Comparison of ENCODE assay signal across 8 cellular contexts in genomic region chr17:75504347-75505151, GRCh38. TPM values are rescaled to one million over a fixed set of nuclear protein-coding genes. Genes with fewer than 3 reads are reported as not detected.
DNase-seq lines count a peak whose midpoint lies in the region; ATAC-seq, FAIRE-seq and TF ChIP-seq lines count a peak whose summit lies in the region.

No MANE protein-coding gene starts in this region.

- H3K4me1 ChIP-seq in A549 (peaks cover 14% of the 10 kb centered on the region), lung (ENCODE audit: control insufficient read depth in 2 of 2, insufficient read depth in 2 of 2, low read length in 2 of 2) (peaks cover 0 to 9% of the 10 kb centered on the region in 2 donors)

- TF ChIP-seq CTCF in A549 (IDR thresholded peaks at IDR 0.05) (peak; percentile 67), GM12875 (IDR thresholded peaks at IDR 0.05; ENCODE audit: borderline replicate concordance, insufficient read depth, low read depth, low read length) (peak; percentile 84), RWPE1 (conservative IDR thresholded peaks at IDR 0.05; ENCODE audit: low read depth) (peak; percentile 73), brain microvascular endothelial cell (IDR thresholded peaks at IDR 0.05; ENCODE audit: low read depth, low read length, missing control alignments) (peak; percentile 79), lung (IDR thresholded peaks at IDR 0.05; ENCODE audit: control extremely low read depth, extremely low read depth) (peak; percentile 38)

- no peak for FAIRE-seq in A549 (lab: Jason Lieb, UNC)

- H3K9me3 ChIP-seq in A549, result no peaks in the 10 kb centered on the region
- no peaks in the 10 kb centered on the region for H3K9me3 ChIP-seq in lung (ENCODE audit: control insufficient read depth in 2 of 2, insufficient read depth in 1 of 2, low read length in 1 of 2)

- H3K27me3 ChIP-seq in brain microvascular endothelial cell (replicated peaks), result no peaks in the 10 kb centered on the region
- H3K27me3 ChIP-seq in lung (ENCODE audit: control insufficient read depth, insufficient read depth), result no peaks in the 10 kb centered on the region

- DNase-seq in A549 (ENCODE audit: low read depth in 1 of 2, low spot score in 1 of 2) (peak; percentile 61 to 89), RWPE1 (ENCODE audit: low spot score) (peak; percentile 52), brain microvascular endothelial cell (no peak), lung (ENCODE audit: low spot score) (no peak), KBM-7 (no peak), cerebellar nuclear complex (lab: John Stamatoyannopoulos, UW) (no peak), EL (no peak)

- H3K36me3 ChIP-seq in brain microvascular endothelial cell (replicated peaks) (no peaks in the 10 kb centered on the region), lung (ENCODE audit: control insufficient read depth in 2 of 2, insufficient read depth in 2 of 2, low read length in 2 of 2) (peaks cover 0 to 74% of the 10 kb centered on the region in 2 donors)

- peak; percentile 61 to 66 for TF ChIP-seq RAD21 in A549 (conservative IDR thresholded peaks at IDR 0.05 in 1 of 2, IDR thresholded peaks at IDR 0.05 in 1 of 2)

- CTCF ChIA-PET in A549 (lab: Yijun Ruan, JAX) (interaction anchor here (0.6 to 6.4 kb wide), 41 partner anchors 9 to 583 kb away, joined by 3 to 55 read pairs (median 4); partner anchors contain the start of genes LLGL2, SMIM5, TMEM94 and TSEN54), RWPE1 (lab: Yijun Ruan, JAX) (interaction anchor here (0.6 to 2.8 kb wide), 6 partner anchors 9 to 480 kb away, joined by 3 to 13 read pairs (median 3); no protein-coding TSS in a partner anchor)

- no peak overlapping the region for H3K27ac ChIP-seq in A549
- peak overlapping the region; percentile 9; the same call in 1 of the 2 replicates for H3K27ac ChIP-seq in RWPE1
- no peak overlapping the region for H3K27ac ChIP-seq in brain microvascular endothelial cell
- H3K27ac ChIP-seq in lung (ENCODE audit: low read depth in 1 of 2, low read length in 1 of 2), result peak overlapping the region in 1 of 2 donors; percentile 2

- TF ChIP-seq EP300 in A549 (IDR thresholded peaks at IDR 0.05), result no peak

- POLR2A ChIA-PET in A549 (lab: Yijun Ruan, JAX), result interaction anchor here (1.0 kb wide), 1 partner anchor 11 kb away, joined by 3 read pairs; no protein-coding TSS in a partner anchor
- POLR2A ChIA-PET in RWPE1 (lab: Yijun Ruan, JAX; ENCODE audit: low non-redundant PET), result no interaction called here

- in situ Hi-C loops in brain microvascular endothelial cell (cut with HindIII; ENCODE audit: low pct_ligation_motif_present, low sequenced_read_pairs) (no loop called here), KBM-7 (cut with MboI; ENCODE audit: low pct_unique_long_range_greater_than_20kb, low sequenced_read_pairs) (no loop called here)

- TF ChIP-seq POLR2A in A549 (IDR thresholded peaks at IDR 0.05; ENCODE audit: low read length), result no peak

- no peak overlapping the region for H3K4me2 ChIP-seq in A549

- peak; percentile 70 to 81 for ATAC-seq in A549
- no peak for ATAC-seq in lung (ENCODE audit: insufficient read depth, low FRiP score)

- WGBS in A549 (ENCODE audit: missing lambda C conversion rate), result 64% methylated on average over 19 of the region's 32 CpGs
- WGBS in lung, 2 donors, result 79% methylated on average over 32 of the region's 32 CpGs

- H3K4me3 ChIP-seq in A549 (no peak overlapping the region), GM12875 (ENCODE audit: low read depth, low read length) (no peak overlapping the region), brain microvascular endothelial cell (ENCODE audit: low read depth, low read length) (no peak overlapping the region), lung (no peak overlapping the region)

TF ChIP-seq in A549, 52 proteins besides CTCF, POLR2A, EP300 and RAD21:
- TF ChIP-seq SMC3 (IDR thresholded peaks at IDR 0.05), result peak; percentile 71
- TF ChIP-seq HDAC2 (IDR thresholded peaks at IDR 0.05), result no peak
- TF ChIP-seq PHF8 (IDR thresholded peaks at IDR 0.05; ENCODE audit: borderline replicate concordance, low read depth), result no peak
- no peak for TF ChIP-seq CHD2 (IDR thresholded peaks at IDR 0.05; ENCODE audit: low read length, partially characterized antibody)
- no peak for TF ChIP-seq ZFP36 (IDR thresholded peaks at IDR 0.05; ENCODE audit: borderline replicate concordance, partially characterized antibody)
- peak; percentile 92 for TF ChIP-seq MAFK (IDR thresholded peaks at IDR 0.05; ENCODE audit: partially characterized antibody)
- TF ChIP-seq HEYL (CRISPR knock-in tag; IDR thresholded peaks at IDR 0.05), result no peak
- TF ChIP-seq FOXS1 (CRISPR knock-in tag; IDR thresholded peaks at IDR 0.05), result no peak
- TF ChIP-seq MAX (IDR thresholded peaks at IDR 0.05), result 0 out of 2 replicates have a peak, but pooled peaks have one; percentile 16
- no peak for TF ChIP-seq EHMT2 (IDR thresholded peaks at IDR 0.05; ENCODE audit: low read depth)
- no peak for TF ChIP-seq HES2 (IDR thresholded peaks at IDR 0.05)
- TF ChIP-seq ZC3H11A (IDR thresholded peaks at IDR 0.05), result no peak
- TF ChIP-seq CEBPB (IDR thresholded peaks at IDR 0.05), result no peak
- no peak for TF ChIP-seq RCOR1 (IDR thresholded peaks at IDR 0.05; ENCODE audit: low read depth, low read length)
- no peak for TF ChIP-seq NPAS2 (CRISPR knock-in tag; IDR thresholded peaks at IDR 0.05; ENCODE audit: borderline replicate concordance)
- no peak for TF ChIP-seq USF2 (IDR thresholded peaks at IDR 0.05)
- TF ChIP-seq ELK1 (IDR thresholded peaks at IDR 0.05; ENCODE audit: low read depth, low read length), result no peak
- no peak for TF ChIP-seq KDM5A (IDR thresholded peaks at IDR 0.05)

RNA-seq across cellular contexts. Expression of gene CASKIN2, which starts 10.8 kb away (rescaled TPM):
- polyA plus RNA-seq in A549 (2011; rRNA removed), result 3.6 and 4.6 TPM in 2 replicates
- polyA plus RNA-seq in A549 (2012; cell fraction: cytosol; rRNA removed), result 6.7 and 8.7 TPM in 2 replicates
- 17.8 and 29.6 TPM in 2 replicates for polyA plus RNA-seq in A549 (2012; cell fraction: nucleus; rRNA removed)
- 9.9 to 11.2 TPM (median 10.7 TPM) in 3 replicates for polyA plus RNA-seq in A549 (2017; fragmentation: RNase III; extraction: RNeasy Plus Mini Kit Qiagen cat#74134 plus additional on column Dnase treatment)
- polyA minus RNA-seq in A549 (2011; rRNA and poly(A)+ RNA removed), result 8.2 and 9.4 TPM in 2 replicates
- 10 to 100 TPM; 44.1 to 81.5 TPM for total RNA-seq in lung
- 10 to 100 TPM; 22.3 to 26.1 TPM for polyA plus RNA-seq in lung

RNA-seq across cellular contexts. Expression of gene TSEN54, which starts 11.8 kb away (rescaled TPM):
- 24.8 and 42.5 TPM in 2 replicates for polyA plus RNA-seq in A549 (2011; rRNA removed)
- 61.5 and 68.2 TPM in 2 replicates for polyA plus RNA-seq in A549 (2012; cell fraction: cytosol; rRNA removed)
- polyA plus RNA-seq in A549 (2012; cell fraction: nucleus; rRNA removed), result 94.8 and 106 TPM in 2 replicates
- polyA plus RNA-seq in A549 (2017; fragmentation: RNase III; extraction: RNeasy Plus Mini Kit Qiagen cat#74134 plus additional on column Dnase treatment), result 37.7 to 38.4 TPM (median 38.3 TPM) in 3 replicates
- 35.1 and 35.5 TPM in 2 replicates for polyA minus RNA-seq in A549 (2011; rRNA and poly(A)+ RNA removed)
- total RNA-seq in lung, result 10 to 100 TPM; 18.4 to 22.4 TPM
- polyA plus RNA-seq in lung, result 10 to 100 TPM; 20.9 to 36.5 TPM

RNA-seq across cellular contexts. Expression of gene LLGL2, which starts 20.9 kb away (rescaled TPM):
- polyA plus RNA-seq in A549 (2011; rRNA removed), result 18.9 and 20.7 TPM in 2 replicates
- 48.5 and 63.6 TPM in 2 replicates for polyA plus RNA-seq in A549 (2012; cell fraction: cytosol; rRNA removed)
- 194 and 265 TPM in 2 replicates for polyA plus RNA-seq in A549 (2012; cell fraction: nucleus; rRNA removed)
- 32.6 to 38.2 TPM (median 35.0 TPM) in 3 replicates for polyA plus RNA-seq in A549 (2017; fragmentation: RNase III; extraction: RNeasy Plus Mini Kit Qiagen cat#74134 plus additional on column Dnase treatment)
- polyA minus RNA-seq in A549 (2011; rRNA and poly(A)+ RNA removed), result 14.3 and 16.5 TPM in 2 replicates
- total RNA-seq in lung, result 100 to 1,000 TPM; 103 to 199 TPM
- 100 to 1,000 TPM in 1 of 2 donors, 10 to 100 TPM in 1; 80.5 to 195 TPM for polyA plus RNA-seq in lung

RNA-seq across cellular contexts. Expression of gene TMEM94, which starts 48.1 kb away (rescaled TPM):
- polyA plus RNA-seq in A549 (2011; rRNA removed) (30.5 and 42.7 TPM in 2 replicates), A549 (2017; fragmentation: RNase III; extraction: RNeasy Plus Mini Kit Qiagen cat#74134 plus additional on column Dnase treatment) (50.0 to 64.9 TPM (median 63.8 TPM) in 3 replicates), lung (10 to 100 TPM; 40.0 to 46.4 TPM)
- 78.2 and 99.5 TPM in 2 replicates for polyA plus RNA-seq in A549 (2012; cell fraction: cytosol; rRNA removed)
- polyA plus RNA-seq in A549 (2012; cell fraction: nucleus; rRNA removed), result 407 and 498 TPM in 2 replicates
- 56.2 and 73.8 TPM in 2 replicates for polyA minus RNA-seq in A549 (2011; rRNA and poly(A)+ RNA removed)
- 10 to 100 TPM; 60.2 to 82.3 TPM for total RNA-seq in lung

Comparison
In these comparisons a context has a peak if more than half of its experiments do, and no peak if none do; other contexts are left out.
1. DNase-seq: peak in A549 (2 of 2) and RWPE1 (single experiment); none in brain microvascular endothelial cell (single experiment), lung (single experiment), KBM-7 (single experiment), cerebellar nuclear complex (0 of 2) and EL (single experiment).
2. Peak in every context shown above with its lines, with median percentiles within 50 percentile points of each other: CTCF ChIP-seq.